1 cellular context compared by ENCODE assay signal in genomic region chr6:88728756-88729155, GRCh38.
TF ChIP-seq lines count a peak whose summit lies in the region.

No MANE protein-coding gene starts in this region.

TF ChIP-seq in WTC11, 78 proteins besides CTCF, POLR2A, EP300 and RAD21 (continued from another document):
- TF ChIP-seq IRF2 (CRISPR knock-in tag; IDR thresholded peaks at IDR 0.05; ENCODE audit: borderline replicate concordance, low read depth) (no peak), ATF2 (CRISPR knock-in tag; IDR thresholded peaks at IDR 0.05; ENCODE audit: borderline replicate concordance, low read depth) (no peak), NFYB (CRISPR knock-in tag; conservative IDR thresholded peaks at IDR 0.05; ENCODE audit: low read depth) (no peak), ZNF416 (CRISPR knock-in tag; IDR thresholded peaks at IDR 0.05) (no peak), MAX (CRISPR knock-in tag; IDR thresholded peaks at IDR 0.05) (no peak), RELA (CRISPR knock-in tag; IDR thresholded peaks at IDR 0.05; ENCODE audit: borderline replicate concordance) (no peak), MLX (CRISPR knock-in tag; IDR thresholded peaks at IDR 0.05) (no peak), ZNF423 (CRISPR knock-in tag; IDR thresholded peaks at IDR 0.05) (no peak), PRDM15 (CRISPR knock-in tag; IDR thresholded peaks at IDR 0.05) (no peak), NFATC4 (CRISPR knock-in tag; IDR thresholded peaks at IDR 0.05) (no peak), GTF2I (CRISPR knock-in tag; conservative IDR thresholded peaks at IDR 0.05) (no peak), ZNF425 (CRISPR knock-in tag; conservative IDR thresholded peaks at IDR 0.05) (no peak), SP1 (CRISPR knock-in tag; conservative IDR thresholded peaks at IDR 0.05) (no peak), GRHL2 (CRISPR knock-in tag; IDR thresholded peaks at IDR 0.05; ENCODE audit: insufficient replicate concordance, severe bottlenecking) (no peak)
TF ChIP-seq in WTC11: peak in this region for 0.
